19 cellular contexts compared by ENCODE assay signal in the genomic region with DNA sequence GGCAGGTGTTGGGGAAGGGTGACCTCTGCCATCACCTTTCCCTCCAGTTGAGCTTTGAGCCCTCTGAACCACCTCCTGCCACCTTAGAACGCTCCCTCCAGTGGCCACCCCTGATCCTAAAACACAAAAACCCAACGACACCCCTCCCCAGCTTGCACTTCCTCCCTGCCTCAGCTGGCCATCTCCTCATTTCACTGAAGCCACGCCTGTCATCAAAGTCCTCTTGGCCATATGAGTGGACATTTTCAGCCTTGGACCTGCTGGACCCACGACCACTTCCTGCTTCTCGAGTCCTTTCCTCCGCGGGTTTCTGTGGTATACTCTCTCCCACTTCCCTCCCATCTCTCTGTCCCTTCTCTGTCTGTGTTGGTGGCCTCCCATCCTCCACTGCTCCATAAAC.
"Had no signal": no experiment of that assay in that cellular context is flagged by ENCODE, and none has a peak within 500 bp of the region (broad histone marks: within the 10 kb centered on the region; RNA-seq: fewer than 3 reads in every experiment).

No MANE protein-coding gene starts in this region.

- DNase-seq: activated CD4-positive, alpha-beta T cell treated with anti-CD3 and anti-CD28 coated beads for 4 hours; activated CD4-positive, alpha-beta T cell treated with anti-CD3 and anti-CD28 coated beads, Interleukin-2, amount 50 U/mL, for 48 hours; activated CD4-positive, CD25-positive, alpha-beta regulatory T cell; activated effector memory CD4-positive, alpha-beta T cell treated with Interleukin-2 at 50 U/mL for 16 hours; activated naive CD4-positive, alpha-beta T cell treated with anti-CD3 and anti-CD28 coated beads for 36 hours; activated naive CD8-positive, alpha-beta T cell treated with anti-CD3 and anti-CD28 coated beads, Interleukin-2, amount 50 U/mL, for 24 hours; activated T-cell treated with anti-CD3 and anti-CD28 coated beads, Interleukin-2, amount 50 U/mL, for 72 hours; body of pancreas; erythroblast; foreskin fibroblast; heart right ventricle; lower lobe of right lung; mesendoderm; naive thymus-derived CD4-positive, alpha-beta T cell; stimulated activated CD4-positive, alpha-beta T cell treated with anti-CD3 and anti-CD28 coated beads, Interleukin-2, amount 100 ng/mL, for 48 hours; stimulated activated naive CD4-positive, alpha-beta T cell; T1000 had no signal

- H3K4me1 ChIP-seq: body of pancreas, lower lobe of right lung had no signal

- H3K4me3 Mint-ChIP-seq: activated naive CD4-positive, alpha-beta T cell treated with anti-CD3 and anti-CD28 coated beads for 36 hours; activated naive CD8-positive, alpha-beta T cell treated with anti-CD3 and anti-CD28 coated beads, Interleukin-2, amount 50 U/mL, for 24 hours; activated T-cell treated with anti-CD3 and anti-CD28 coated beads, Interleukin-2, amount 50 U/mL, for 72 hours; naive thymus-derived CD4-positive, alpha-beta T cell; neural crest cell had no signal

- H3K27me3 ChIP-seq: body of pancreas, cardiac muscle cell had no signal

- H3K4me3 ChIP-seq: body of pancreas, cardiac muscle cell, heart right ventricle, lower lobe of right lung had no signal

- H3K36me3 ChIP-seq: cardiac muscle cell had no signal

- H3K36me3 Mint-ChIP-seq: naive thymus-derived CD4-positive, alpha-beta T cell had no signal

- H3K9me3 ChIP-seq: body of pancreas, heart right ventricle, lower lobe of right lung had no signal

- H3K4me1 Mint-ChIP-seq: activated naive CD8-positive, alpha-beta T cell treated with anti-CD3 and anti-CD28 coated beads, Interleukin-2, amount 50 U/mL, for 24 hours had no signal

- H3K27ac Mint-ChIP-seq: activated naive CD4-positive, alpha-beta T cell treated with anti-CD3 and anti-CD28 coated beads for 36 hours; activated naive CD8-positive, alpha-beta T cell treated with anti-CD3 and anti-CD28 coated beads, Interleukin-2, amount 50 U/mL, for 24 hours; activated T-cell treated with anti-CD3 and anti-CD28 coated beads, Interleukin-2, amount 50 U/mL, for 72 hours had no signal

- H3K9me3 Mint-ChIP-seq: activated naive CD8-positive, alpha-beta T cell treated with anti-CD3 and anti-CD28 coated beads, Interleukin-2, amount 50 U/mL, for 24 hours; activated T-cell treated with anti-CD3 and anti-CD28 coated beads, Interleukin-2, amount 50 U/mL, for 72 hours; neural crest cell had no signal

- H3K27ac ChIP-seq: body of pancreas, cardiac muscle cell, heart right ventricle, lower lobe of right lung had no signal
